22 cellular contexts compared by ENCODE assay signal in the genomic region with DNA sequence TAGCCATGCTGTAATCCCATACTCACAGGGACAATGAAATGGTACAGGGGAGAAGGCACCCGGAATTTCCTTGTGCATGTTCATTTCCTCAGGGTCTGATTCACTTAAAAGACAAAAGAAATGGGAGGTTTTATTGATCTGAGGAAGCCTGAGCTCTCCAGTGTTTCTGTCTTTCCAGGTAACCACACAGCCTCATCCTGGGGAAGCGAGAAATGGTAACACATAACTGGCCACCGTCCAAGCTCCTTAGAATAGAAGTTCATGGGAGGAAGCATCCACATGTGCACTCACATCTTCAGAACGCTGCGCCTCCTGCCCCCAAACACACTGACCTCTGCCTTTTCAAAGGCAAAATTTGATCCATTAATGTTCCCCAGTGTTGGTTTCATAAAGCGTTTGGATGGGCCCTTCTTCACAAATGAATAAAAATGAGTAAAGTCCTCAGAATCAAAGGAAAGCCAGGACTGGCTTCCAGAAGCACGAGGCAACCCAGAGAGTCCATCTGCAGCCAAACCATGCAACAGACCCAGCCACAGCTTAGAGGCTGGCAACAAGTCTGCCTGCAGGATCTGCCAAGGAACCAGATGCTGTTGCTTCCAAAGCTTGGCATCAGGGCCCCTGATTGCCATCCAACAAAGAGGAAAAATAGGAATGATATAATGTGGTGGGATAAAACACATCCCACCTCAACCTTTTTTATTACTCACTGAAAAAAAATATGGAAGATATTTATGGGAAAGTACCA.
A peak's percentile ranks its signal among the peaks of the same experiment; 100 is the strongest.
DNase-seq lines count a peak whose midpoint lies in the region; ATAC-seq and TF ChIP-seq lines count a peak whose summit lies in the region.
"Had no signal": no experiment of that assay in that cellular context is flagged by ENCODE, and none has a peak within 500 bp of the region (broad histone marks: within the 10 kb centered on the region; RNA-seq: fewer than 3 reads in every experiment).

No MANE protein-coding gene starts in this region.

- POLR2A ChIA-PET in RWPE1 (lab: Yijun Ruan, JAX; ENCODE audit: low non-redundant PET): no interaction called here

- no peaks in the 10 kb centered on the region for H3K27me3 ChIP-seq in heart right ventricle
- no peaks in the 10 kb centered on the region for H3K27me3 ChIP-seq in right atrium auricular region
- no peaks in the 10 kb centered on the region for H3K27me3 ChIP-seq in dorsolateral prefrontal cortex
- H3K27me3 ChIP-seq: BLaER1, gastroesophageal sphincter had no signal

- peak in 5 of 8 donors; percentile 27 to 68 (median 37) for ATAC-seq in heart right ventricle
- no peak for ATAC-seq in stimulated activated memory B cell treated with anti-CD40 and anti-IgM and Interleukin-4, amounts not matched to agents 10 μg/mL and 1 μg/mL and 100 μg/mL, for 72 hours
- ATAC-seq: activated CD4-positive, alpha-beta T cell treated with anti-CD3 and anti-CD28 coated beads for 36 hours; activated naive CD4-positive, alpha-beta T cell treated with anti-CD3 and anti-CD28 coated beads, Interleukin-2, amount 50 U/mL, for 72 hours; activated T-cell treated with anti-CD3 and anti-CD28 coated beads, Interleukin-2, amount 50 U/mL, for 72 hours; gastroesophageal sphincter; left ventricle myocardium superior; mucosa of descending colon; Right ventricle myocardium inferior had no signal

- no peaks in the 10 kb centered on the region for H3K36me3 Mint-ChIP-seq in stimulated activated memory B cell treated with anti-CD40 and anti-IgM and Interleukin-4, amounts not matched to agents 10 μg/mL and 1 μg/mL and 100 μg/mL, for 72 hours
- H3K36me3 Mint-ChIP-seq: activated naive CD4-positive, alpha-beta T cell treated with anti-CD3 and anti-CD28 coated beads, Interleukin-2, amount 50 U/mL, for 72 hours had no signal

- TF ChIP-seq CTCF in heart right ventricle (IDR thresholded peaks at IDR 0.05) (no peak), right atrium auricular region (IDR thresholded peaks at IDR 0.05) (no peak), dorsolateral prefrontal cortex (IDR thresholded peaks at IDR 0.05 in 54 of 56, conservative IDR thresholded peaks at IDR 0.05 in 2 of 56; ENCODE audit: low read depth in 1 of 56, partially characterized antibody in 56 of 56) (no peak), RWPE1 (conservative IDR thresholded peaks at IDR 0.05; ENCODE audit: low read depth) (no peak)

- H3K36me3 ChIP-seq in heart right ventricle: no peaks in the 10 kb centered on the region
- no peaks in the 10 kb centered on the region for H3K36me3 ChIP-seq in right atrium auricular region
- H3K36me3 ChIP-seq: BLaER1, gastroesophageal sphincter had no signal

- no peak overlapping the region for H3K27ac Mint-ChIP-seq in stimulated activated memory B cell treated with anti-CD40 and anti-IgM and Interleukin-4, amounts not matched to agents 10 μg/mL and 1 μg/mL and 100 μg/mL, for 72 hours
- H3K27ac Mint-ChIP-seq: activated CD4-positive, alpha-beta T cell treated with anti-CD3 and anti-CD28 coated beads for 36 hours; activated naive CD4-positive, alpha-beta T cell treated with anti-CD3 and anti-CD28 coated beads, Interleukin-2, amount 50 U/mL, for 72 hours; activated T-cell treated with anti-CD3 and anti-CD28 coated beads, Interleukin-2, amount 50 U/mL, for 72 hours had no signal

- H3K27ac ChIP-seq in heart right ventricle (peak overlapping the region in 2 of 10 donors; percentile 15 to 38), right atrium auricular region (no peak overlapping the region), dorsolateral prefrontal cortex (peak overlapping the region in 26 of 59 donors; percentile 3 to 90 (median 34)), RWPE1 (no peak overlapping the region)
- H3K27ac ChIP-seq: BLaER1, coronary artery, gastroesophageal sphincter had no signal

- intact Hi-C loops in heart right ventricle (cut with DNase I): loop anchor here in 1 of 10 donors (5.0 kb wide), 1 partner anchor 36 kb away; no protein-coding TSS in a partner anchor
- intact Hi-C loops in dorsolateral prefrontal cortex (cut with DNase I): no loop called here

- H3K27me3 Mint-ChIP-seq in stimulated activated memory B cell treated with anti-CD40 and anti-IgM and Interleukin-4, amounts not matched to agents 10 μg/mL and 1 μg/mL and 100 μg/mL, for 72 hours: no peaks in the 10 kb centered on the region
- H3K27me3 Mint-ChIP-seq: activated CD4-positive, alpha-beta T cell treated with anti-CD3 and anti-CD28 coated beads for 36 hours had no signal

- WGBS in heart right ventricle, 2 donors: 61 to 63% methylated on average over 7 of the region's 7 CpGs

- H3K4me1 ChIP-seq in heart right ventricle (no peaks in the 10 kb centered on the region), right atrium auricular region (no peaks in the 10 kb centered on the region)
- H3K4me1 ChIP-seq: BLaER1 had no signal

- H3K9me3 ChIP-seq in heart right ventricle: no peaks in the 10 kb centered on the region
- no peaks in the 10 kb centered on the region for H3K9me3 ChIP-seq in right atrium auricular region
- H3K9me3 ChIP-seq: BLaER1, gastroesophageal sphincter, mucosa of descending colon had no signal

- H3K9me3 Mint-ChIP-seq in stimulated activated memory B cell treated with anti-CD40 and anti-IgM and Interleukin-4, amounts not matched to agents 10 μg/mL and 1 μg/mL and 100 μg/mL, for 72 hours: no peaks in the 10 kb centered on the region
- H3K9me3 Mint-ChIP-seq: activated naive CD4-positive, alpha-beta T cell treated with anti-CD3 and anti-CD28 coated beads, Interleukin-2, amount 50 U/mL, for 72 hours; activated T-cell treated with anti-CD3 and anti-CD28 coated beads, Interleukin-2, amount 50 U/mL, for 72 hours had no signal

- peaks cover 6% of the 10 kb centered on the region for H3K4me1 Mint-ChIP-seq in stimulated activated memory B cell treated with anti-CD40 and anti-IgM and Interleukin-4, amounts not matched to agents 10 μg/mL and 1 μg/mL and 100 μg/mL, for 72 hours
- H3K4me1 Mint-ChIP-seq: activated CD4-positive, alpha-beta T cell treated with anti-CD3 and anti-CD28 coated beads for 36 hours had no signal

- DNase-seq in heart right ventricle (peak in 1 of 2 donors; percentile 13), right atrium auricular region (ENCODE audit: low spot score) (no peak), dorsolateral prefrontal cortex (peak in 9 of 10 donors; percentile 49 to 89 (median 66)), medulla oblongata (ENCODE audit: extremely low spot score) (peak; percentile 72), superior temporal gyrus (ENCODE audit: extremely low spot score) (peak; percentile 75), RWPE1 (ENCODE audit: low spot score) (no peak), glomerular visceral epithelial cell (ENCODE audit: extremely low spot score) (no peak)
- DNase-seq: activated CD4-positive, alpha-beta T cell treated with anti-CD3 and anti-CD28 coated beads for 36 hours; activated T-cell treated with anti-CD3 and anti-CD28 coated beads, Interleukin-2, amount 50 U/mL, for 72 hours; left ventricle myocardium superior; mucosa of descending colon; NCI-H1105 treated with DMSO at 0.1 percent for 48 hours; NCI-H2107; NCI-H526; stimulated activated CD8-positive, alpha-beta memory T cell treated with anti-CD3 and anti-CD28 coated beads, Interleukin-4, amount 100 ng/mL, for 48 hours; T-helper 1 cell had no signal

- H3K4me3 ChIP-seq in heart right ventricle: no peak overlapping the region
- no peak overlapping the region for H3K4me3 ChIP-seq in right atrium auricular region
- H3K4me3 ChIP-seq in dorsolateral prefrontal cortex: no peak overlapping the region
- H3K4me3 ChIP-seq: BLaER1, coronary artery, gastroesophageal sphincter, mucosa of descending colon had no signal

- no peak overlapping the region for H3K4me3 Mint-ChIP-seq in stimulated activated memory B cell treated with anti-CD40 and anti-IgM and Interleukin-4, amounts not matched to agents 10 μg/mL and 1 μg/mL and 100 μg/mL, for 72 hours
- H3K4me3 Mint-ChIP-seq: activated CD4-positive, alpha-beta T cell treated with anti-CD3 and anti-CD28 coated beads for 36 hours; activated T-cell treated with anti-CD3 and anti-CD28 coated beads, Interleukin-2, amount 50 U/mL, for 72 hours had no signal

- CTCF ChIA-PET in RWPE1 (lab: Yijun Ruan, JAX): no interaction called here

Comparison
In these comparisons a context has a peak if more than half of its experiments do, and no peak if none do; other contexts are left out.
1. DNase-seq: peak in dorsolateral prefrontal cortex (9 of 10), medulla oblongata (single experiment) and superior temporal gyrus (single experiment); none in right atrium auricular region (single experiment), RWPE1 (single experiment) and glomerular visceral epithelial cell (single experiment).